In genomic region chr3:179452166-179452544, GRCh38 we compare ENCODE assay signal across 8 cellular contexts. TPM values are rescaled to one million over a fixed set of nuclear protein-coding genes. Genes with fewer than 3 reads are reported as not detected.
DNase-seq lines count a peak whose midpoint lies in the region; ATAC-seq, FAIRE-seq and TF ChIP-seq lines count a peak whose summit lies in the region.

No MANE protein-coding gene starts in this region.

- WGBS in sigmoid colon, 2 donors = 57 to 61% methylated on average over 7 of the region's 7 CpGs

- no peaks in the 10 kb centered on the region for H3K27me3 ChIP-seq in SJSA1 (replicated peaks)
- H3K27me3 ChIP-seq in sigmoid colon = no peaks in the 10 kb centered on the region
- H3K27me3 ChIP-seq in HAP-1 (ENCODE audit: low read depth) = 0 out of 2 replicates have a peak, but pooled peaks cover 3% of the 10 kb centered on the region

- DNase-seq in SJSA1 (ENCODE audit: low read depth in 1 of 2, low spot score in 2 of 2) (peak in 1 of 2 experiments; percentile 65), fibroblast of mammary gland (ENCODE audit: low read depth) (peak; percentile 71), sigmoid colon (no peak), HAP-1 (ENCODE audit: low spot score in 2 of 2) (no peak)
- DNase-seq in activated naive CD4-positive, alpha-beta T cell treated with Interleukin-2 at 50 U/mL for 16 hours = no peak

- H3K4me3 ChIP-seq in SJSA1 = peak overlapping the region; percentile 99
- H3K4me3 ChIP-seq in fibroblast of mammary gland (ENCODE audit: control insufficient read depth, low read depth, low read length) = peak overlapping the region; percentile 46
- H3K4me3 ChIP-seq in sigmoid colon = peak overlapping the region in 3 of 4 donors; percentile 63 to 84 (median 73)
- H3K4me3 ChIP-seq in HAP-1 = no peak overlapping the region

- H3K4me1 ChIP-seq in SJSA1 (replicated peaks) (peaks cover 30% of the 10 kb centered on the region), sigmoid colon (peaks cover 0 to 35% (median 22%) of the 10 kb centered on the region in 4 donors), HAP-1 (peaks cover 28% of the 10 kb centered on the region)

- in situ Hi-C loops in HAP-1 (cut with MboI; ENCODE audit: low sequenced_read_pairs) = no loop called here

- ATAC-seq in activated CD4-positive, CD25-positive, alpha-beta regulatory T cell treated with anti-CD3 and anti-CD28 coated beads, Interleukin-2, amount 50 U/mL, for 24 hours = no peak
- no peak for ATAC-seq in HG02763 (IDR thresholded peaks at IDR 0.05; ENCODE audit: unreplicated experiment)

- H3K36me3 ChIP-seq in SJSA1 = peaks cover 14% of the 10 kb centered on the region
- H3K36me3 ChIP-seq in sigmoid colon = no peaks in the 10 kb centered on the region
- no peaks in the 10 kb centered on the region for H3K36me3 ChIP-seq in HAP-1 (replicated peaks)

- H3K27ac ChIP-seq in SJSA1 (peak overlapping the region; percentile 95), sigmoid colon (peak overlapping the region; percentile 88 to 96 (median 94))

- TF ChIP-seq POLR2A in sigmoid colon (IDR thresholded peaks at IDR 0.05) = no peak

- intact Hi-C loops in sigmoid colon (cut with DNase I) = loop anchor here (5.0 kb wide), 3 partner anchors 75 to 130 kb away; partner anchors contain the start of genes MFN1 and ZNF639

- TF ChIP-seq CTCF in fibroblast of mammary gland (conservative IDR thresholded peaks at IDR 0.05; ENCODE audit: control insufficient read depth, insufficient read depth, low read depth, low read length) = no peak
- TF ChIP-seq CTCF in sigmoid colon (IDR thresholded peaks at IDR 0.05) = no peak

- TF ChIP-seq EP300 in sigmoid colon (IDR thresholded peaks at IDR 0.05) = no peak

- H3K9me3 ChIP-seq in SJSA1 (replicated peaks) (0 out of 2 replicates have a peak, but pooled peaks cover 4% of the 10 kb centered on the region), sigmoid colon (no peaks in the 10 kb centered on the region), HAP-1 (no peaks in the 10 kb centered on the region)

- peak; percentile 66 for FAIRE-seq in G401.6 (lab: Jason Lieb, UNC)

RNA-seq across cellular contexts. Expression of gene GNB4, which starts 0.9 kb away (rescaled TPM):
- total RNA-seq in SJSA1 (2014; rRNA removed; shearing (Covaris generic)) = 105 and 113 TPM in 2 replicates
- total RNA-seq in sigmoid colon = 10 to 100 TPM; 32.5 to 44.3 (median 37.4) TPM
- 1 to 10 TPM; 3.6 to 7.9 (median 4.4) TPM for polyA plus RNA-seq in sigmoid colon
